Comparison of ENCODE assay signal across 24 cellular contexts in the genomic region with DNA sequence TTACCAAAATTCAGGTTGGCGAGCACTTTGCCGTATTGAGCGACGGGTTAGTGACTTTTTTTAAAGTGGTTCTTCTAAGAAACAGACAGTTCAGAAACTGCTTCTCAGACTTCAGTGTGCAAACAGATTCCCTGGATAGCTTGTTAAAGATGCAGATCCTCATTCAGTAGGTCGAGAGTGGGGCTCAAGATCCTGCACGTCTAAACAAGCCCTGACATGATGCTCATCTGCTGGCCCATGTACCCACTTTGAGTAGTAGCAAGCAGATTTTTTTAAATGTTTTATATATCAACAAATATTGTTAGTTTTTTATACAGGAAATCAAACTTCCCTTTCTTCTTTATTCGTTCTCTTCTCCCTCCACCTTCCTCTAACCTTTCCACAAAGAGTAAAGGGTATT. TPM values are rescaled to one million over a fixed set of nuclear protein-coding genes. Genes with fewer than 3 reads are reported as not detected.
DNase-seq lines count a peak whose midpoint lies in the region; ATAC-seq and TF ChIP-seq lines count a peak whose summit lies in the region.
"Had no signal": no experiment of that assay in that cellular context is flagged by ENCODE, and none has a peak within 500 bp of the region (broad histone marks: within the 10 kb centered on the region; RNA-seq: fewer than 3 reads in every experiment).

No MANE protein-coding gene starts in this region.

- H2AFZ ChIP-seq in osteoblast (ENCODE audit: low read length) = no peak overlapping the region

- TF ChIP-seq CTCF in MCF 10A (IDR thresholded peaks at IDR 0.05; ENCODE audit: unreplicated experiment) = no peak
- TF ChIP-seq CTCF in breast epithelium (IDR thresholded peaks at IDR 0.05) = no peak
- no peak for TF ChIP-seq CTCF in WERI-Rb-1 (IDR thresholded peaks at IDR 0.05; ENCODE audit: low read depth, low read length)
- TF ChIP-seq CTCF in esophagus muscularis mucosa (IDR thresholded peaks at IDR 0.05) = no peak
- no peak for TF ChIP-seq CTCF in osteoblast (IDR thresholded peaks at IDR 0.05; ENCODE audit: extremely low read depth, low read depth, low read length)

- H3K79me2 ChIP-seq in osteoblast (ENCODE audit: insufficient read depth, low read length) = no peaks in the 10 kb centered on the region

- peak; percentile 41 for DNase-seq in MCF 10A (ENCODE audit: unreplicated experiment)
- DNase-seq in breast epithelium (ENCODE audit: low spot score in 2 of 2) = no peak
- DNase-seq in WERI-Rb-1 = no peak
- DNase-seq in esophagus muscularis mucosa (ENCODE audit: extremely low spot score) = peak; percentile 64
- no peak for DNase-seq in osteoblast (ENCODE audit: insufficient read length, low spot score, missing footprints)
- DNase-seq in activated naive CD4-positive, alpha-beta T cell treated with anti-CD3 and anti-CD28 coated beads for 36 hours = no peak
- DNase-seq: AML-193; CD4-positive, alpha-beta T cell; GF-D8; H9; Kasumi-1; MV-4-11; NCI-H1105; NCI-H1694; NCI-H2029 treated with DMSO at 0.1 percent for 48 hours; NCI-H774; Right ventricle myocardium superior had no signal

- no peaks in the 10 kb centered on the region for H3K36me3 Mint-ChIP-seq in MCF 10A (ENCODE audit: insufficient read depth, unreplicated experiment)
- no peaks in the 10 kb centered on the region for H3K36me3 Mint-ChIP-seq in activated naive CD4-positive, alpha-beta T cell treated with anti-CD3 and anti-CD28 coated beads for 36 hours (ENCODE audit: low read depth)

- whole genome bisulfite sequencing in esophagus muscularis mucosa = 83% methylated on average over 7 of the region's 7 CpGs

- H3K4me3 ChIP-seq in breast epithelium = no peak overlapping the region
- no peak overlapping the region for H3K4me3 ChIP-seq in WERI-Rb-1 (ENCODE audit: low read depth, low read length)
- H3K4me3 ChIP-seq in esophagus muscularis mucosa = no peak overlapping the region
- H3K4me3 ChIP-seq in osteoblast (ENCODE audit: insufficient read depth, low read length) = no peak overlapping the region
- H3K4me3 ChIP-seq: A549; BLaER1 treated with 17β-estradiol and CSF1 and Interleukin-3, amounts not matched to agents 10 nM and 100 nM; SJSA1 had no signal

- ATAC-seq in GM18519 (IDR thresholded peaks at IDR 0.05; ENCODE audit: low FRiP score, unreplicated experiment) = no peak
- ATAC-seq: A549 had no signal

- no peak overlapping the region for H3K4me3 Mint-ChIP-seq in MCF 10A (ENCODE audit: unreplicated experiment)
- H3K4me3 Mint-ChIP-seq in activated naive CD4-positive, alpha-beta T cell treated with anti-CD3 and anti-CD28 coated beads for 36 hours = no peak overlapping the region
- H3K4me3 Mint-ChIP-seq: CD4-positive, alpha-beta T cell; H9 had no signal

- H3K27me3 Mint-ChIP-seq in MCF 10A (ENCODE audit: insufficient read depth, unreplicated experiment) = no peaks in the 10 kb centered on the region
- no peaks in the 10 kb centered on the region for H3K27me3 Mint-ChIP-seq in activated naive CD4-positive, alpha-beta T cell treated with anti-CD3 and anti-CD28 coated beads for 36 hours (ENCODE audit: low read depth)

- no TSS peak for BruUV-seq in MCF 10A (replicated peaks; lab: Mats Ljungman, UMichigan)

- H3K9me3 ChIP-seq in breast epithelium = no peaks in the 10 kb centered on the region
- no peaks in the 10 kb centered on the region for H3K9me3 ChIP-seq in WERI-Rb-1 (ENCODE audit: severe bottlenecking)
- H3K9me3 ChIP-seq in esophagus muscularis mucosa = no peaks in the 10 kb centered on the region
- peaks cover under 1% of the 10 kb centered on the region for H3K9me3 ChIP-seq in osteoblast (ENCODE audit: low read depth, low read length)
- H3K9me3 ChIP-seq: A549; BLaER1 treated with 17β-estradiol and CSF1 and Interleukin-3, amounts not matched to agents 10 nM and 100 nM; SJSA1 had no signal

- no peaks in the 10 kb centered on the region for H3K4me1 Mint-ChIP-seq in MCF 10A (ENCODE audit: insufficient read depth, unreplicated experiment)
- H3K4me1 Mint-ChIP-seq in activated naive CD4-positive, alpha-beta T cell treated with anti-CD3 and anti-CD28 coated beads for 36 hours (ENCODE audit: low read depth) = peaks cover 14% of the 10 kb centered on the region

- intact Hi-C loops in MCF 10A (cut with micrococcal nuclease) (no loop called here), breast epithelium (cut with DNase I; ENCODE audit: low total_unique reads) (no loop called here), esophagus muscularis mucosa (cut with DNase I) (no loop called here)
- intact Hi-C loops in activated naive CD4-positive, alpha-beta T cell treated with anti-CD3 and anti-CD28 coated beads for 36 hours (cut with micrococcal nuclease) = no loop called here

- no peaks in the 10 kb centered on the region for H3K36me3 ChIP-seq in breast epithelium
- H3K36me3 ChIP-seq in WERI-Rb-1 = no peaks in the 10 kb centered on the region
- H3K36me3 ChIP-seq in esophagus muscularis mucosa = no peaks in the 10 kb centered on the region
- H3K36me3 ChIP-seq in osteoblast (ENCODE audit: insufficient read depth, low read length) = no peaks in the 10 kb centered on the region
- H3K36me3 ChIP-seq: BLaER1 treated with 17β-estradiol and CSF1 and Interleukin-3, amounts not matched to agents 10 nM and 100 nM; SJSA1 had no signal

- TF ChIP-seq EP300 in esophagus muscularis mucosa (IDR thresholded peaks at IDR 0.05) = no peak

- POLR2A ChIA-PET in MCF 10A (lab: Yijun Ruan, JAX) = interaction anchor here (0.8 kb wide), 1 partner anchor 20 kb away, joined by 3 read pairs; no protein-coding TSS in a partner anchor

- no peak overlapping the region for H3K4me2 ChIP-seq in osteoblast (ENCODE audit: insufficient read depth, low read length)
- H3K4me2 ChIP-seq: A549 had no signal

- H3K4me1 ChIP-seq in breast epithelium (no peaks in the 10 kb centered on the region), esophagus muscularis mucosa (no peaks in the 10 kb centered on the region), osteoblast (ENCODE audit: insufficient read depth, low read length) (no peaks in the 10 kb centered on the region)
- H3K4me1 ChIP-seq: A549 had no signal

- CTCF ChIA-PET in MCF 10A (lab: Yijun Ruan, JAX) = interaction anchor here (0.7 to 1.0 kb wide), 2 partner anchors 70 to 91 kb away, joined by 3 to 6 read pairs; no protein-coding TSS in a partner anchor
- CTCF ChIA-PET in activated naive CD4-positive, alpha-beta T cell treated with anti-CD3 and anti-CD28 coated beads for 36 hours (lab: Charles Lee) = no interaction called here

- no peaks in the 10 kb centered on the region for H4K20me1 ChIP-seq in osteoblast (ENCODE audit: insufficient read depth, low read length)
- H4K20me1 ChIP-seq: BLaER1 treated with 17β-estradiol and CSF1 and Interleukin-3, amounts not matched to agents 10 nM and 100 nM had no signal

- no peak for TF ChIP-seq POLR2A in breast epithelium (IDR thresholded peaks at IDR 0.05)
- no peak for TF ChIP-seq POLR2A in esophagus muscularis mucosa (IDR thresholded peaks at IDR 0.05; ENCODE audit: low read depth)

- no peaks in the 10 kb centered on the region for H3K9me3 Mint-ChIP-seq in MCF 10A (ENCODE audit: unreplicated experiment)
- H3K9me3 Mint-ChIP-seq in activated naive CD4-positive, alpha-beta T cell treated with anti-CD3 and anti-CD28 coated beads for 36 hours = no peaks in the 10 kb centered on the region
- H3K9me3 Mint-ChIP-seq: CD4-positive, alpha-beta T cell; H9 had no signal

- H3K27ac ChIP-seq in breast epithelium (no peak overlapping the region), WERI-Rb-1 (peak overlapping the region; percentile 4; the same call in 1 of the 2 replicates), esophagus muscularis mucosa (replicated peaks in 1 of 4) (no peak overlapping the region), osteoblast (ENCODE audit: low read depth, low read length) (no peak overlapping the region)
- H3K27ac ChIP-seq: A549; BLaER1 treated with 17β-estradiol and CSF1 and Interleukin-3, amounts not matched to agents 10 nM and 100 nM; SJSA1 had no signal

- H3K27me3 ChIP-seq in breast epithelium (peaks cover 0 to 7% of the 10 kb centered on the region in 2 donors), WERI-Rb-1 (ENCODE audit: insufficient read depth, low read depth, severe bottlenecking) (no peaks in the 10 kb centered on the region), esophagus muscularis mucosa (peaks cover 0 to 13% (median 0%) of the 10 kb centered on the region in 4 donors), osteoblast (ENCODE audit: insufficient read depth, low read length) (peaks cover 19% of the 10 kb centered on the region)
- H3K27me3 ChIP-seq: BLaER1 treated with 17β-estradiol and CSF1 and Interleukin-3, amounts not matched to agents 10 nM and 100 nM; SJSA1 had no signal

- no peak overlapping the region for H3K27ac Mint-ChIP-seq in MCF 10A (ENCODE audit: low read depth, unreplicated experiment)
- no peak overlapping the region for H3K27ac Mint-ChIP-seq in activated naive CD4-positive, alpha-beta T cell treated with anti-CD3 and anti-CD28 coated beads for 36 hours
- H3K27ac Mint-ChIP-seq: CD4-positive, alpha-beta T cell had no signal

RNA-seq across cellular contexts. Expression of a gene that starts 7.3 kb away (rescaled TPM):
- not detected in 2 replicates for total RNA-seq in MCF 10A (2022)
- total RNA-seq in breast epithelium = not detected
- total RNA-seq in esophagus muscularis mucosa = not detected
- total RNA-seq in osteoblast = not detected in 2 replicates
- not detected for total RNA-seq in activated naive CD4-positive, alpha-beta T cell treated with anti-CD3 and anti-CD28 coated beads for 36 hours
- total RNA-seq: CD4-positive, alpha-beta T cell; H9; HepG2; HT1080; M059J; Right ventricle myocardium superior; SJSA1 had no signal

Comparison
In these comparisons a context has a peak if more than half of its experiments do, and no peak if none do; other contexts are left out.
1. DNase-seq: peak in MCF 10A (single experiment) and esophagus muscularis mucosa (single experiment); none in breast epithelium (0 of 2), WERI-Rb-1 (single experiment), osteoblast (single experiment) and activated naive CD4-positive, alpha-beta T cell treated with anti-CD3 and anti-CD28 coated beads for 36 hours (single experiment).